20 cellular contexts compared by ENCODE assay signal in the genomic region with DNA sequence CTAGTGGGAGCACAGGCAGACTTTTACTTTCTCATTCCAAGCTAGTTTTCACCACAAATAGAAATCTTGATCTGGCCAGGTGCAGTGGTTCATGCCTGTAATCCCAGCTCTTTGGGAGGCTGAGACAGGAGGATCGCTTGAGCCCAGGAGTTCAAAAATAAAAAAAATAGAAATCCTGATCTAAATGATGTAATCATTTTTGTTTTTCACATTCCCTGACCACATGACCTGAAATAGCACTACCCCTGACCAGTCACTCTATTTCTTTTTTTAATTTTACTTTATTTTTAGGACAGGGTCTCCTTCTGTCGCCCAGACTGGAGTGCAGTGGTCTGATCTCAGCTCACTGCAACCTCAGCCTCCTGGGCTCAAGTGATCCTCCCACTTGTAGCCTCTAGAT. TPM values are rescaled to one million over a fixed set of nuclear protein-coding genes. Genes with fewer than 3 reads are reported as not detected.
"Had no signal": no experiment of that assay in that cellular context is flagged by ENCODE, and none has a peak within 500 bp of the region (broad histone marks: within the 10 kb centered on the region; RNA-seq: fewer than 3 reads in every experiment).

No MANE protein-coding gene starts in this region.

- H3K27me3 ChIP-seq: cardiac muscle cell, MG63 had no signal

- H3K9me3 ChIP-seq: MG63 had no signal

- H3K27ac ChIP-seq: VCaP had no signal

- DNase-seq: activated B cell treated with CpG ODN at 0.5 μM for 24 hours; activated CD4-positive, alpha-beta T cell treated with anti-CD3 and anti-CD28 coated beads for 4 hours; activated T-cell treated with anti-CD3 and anti-CD28 coated beads for 4 hours; activated T-cell treated with anti-CD3 and anti-CD28 coated beads, Interleukin-2, amount 50 U/mL, for 4 hours; amniotic stem cell; Kasumi-1; MG63; NCI-H1436 treated with DMSO at 0.1 percent for 48 hours; NCI-H1694 treated with DMSO at 0.1 percent for 48 hours; NCI-H2029; NCI-H345; NCI-H748 treated with DMSO at 0.1 percent for 48 hours; SW 1271; T-helper 9 cell had no signal

- H3K36me3 ChIP-seq: cardiac muscle cell, MG63 had no signal

- ATAC-seq: activated T-cell treated with anti-CD3 and anti-CD28 coated beads, Interleukin-2, amount 50 U/mL, for 4 hours had no signal

- H3K4me3 ChIP-seq: cardiac muscle cell, MG63 had no signal

RNA-seq across cellular contexts. Expression of a gene that starts 2.3 kb away (rescaled TPM):
- total RNA-seq: activated B cell treated with CpG ODN at 0.5 μM for 24 hours had no signal

RNA-seq across cellular contexts. Expression of a gene that starts 30.3 kb away (rescaled TPM):
- total RNA-seq: activated B cell treated with CpG ODN at 0.5 μM for 24 hours; activated CD4-positive, alpha-beta memory T cell treated with anti-CD3 and anti-CD28 coated beads for 36 hours; activated naive CD8-positive, alpha-beta T cell treated with anti-CD3 and anti-CD28 coated beads for 36 hours; activated T-helper 1 cell treated with anti-CD3 and anti-CD28 coated beads, Interleukin-12 subunit alpha, Interleukin-12 subunit beta, Interleukin-2, Interleukin-4 antibody, amounts not matched to agents 30 ng/mL and 10 ng/mL and 1 ng/mL, durations not matched to agents 14 hours and 24 hours and 36 hours had no signal

RNA-seq across cellular contexts. Expression of a gene that starts 58.2 kb away (rescaled TPM):
- total RNA-seq: activated B cell treated with CpG ODN at 0.5 μM for 24 hours; activated naive CD8-positive, alpha-beta T cell treated with anti-CD3 and anti-CD28 coated beads for 36 hours; activated T-cell treated with anti-CD3 and anti-CD28 coated beads, Interleukin-2, amount 50 U/mL, for 4 hours; activated T-helper 1 cell treated with anti-CD3 and anti-CD28 coated beads, Interleukin-12 subunit alpha, Interleukin-12 subunit beta, Interleukin-2, Interleukin-4 antibody, amounts not matched to agents 30 ng/mL and 10 ng/mL and 1 ng/mL, durations not matched to agents 14 hours and 24 hours and 36 hours; Right ventricle myocardium superior had no signal
